8 cellular contexts compared by ENCODE assay signal in the genomic region with DNA sequence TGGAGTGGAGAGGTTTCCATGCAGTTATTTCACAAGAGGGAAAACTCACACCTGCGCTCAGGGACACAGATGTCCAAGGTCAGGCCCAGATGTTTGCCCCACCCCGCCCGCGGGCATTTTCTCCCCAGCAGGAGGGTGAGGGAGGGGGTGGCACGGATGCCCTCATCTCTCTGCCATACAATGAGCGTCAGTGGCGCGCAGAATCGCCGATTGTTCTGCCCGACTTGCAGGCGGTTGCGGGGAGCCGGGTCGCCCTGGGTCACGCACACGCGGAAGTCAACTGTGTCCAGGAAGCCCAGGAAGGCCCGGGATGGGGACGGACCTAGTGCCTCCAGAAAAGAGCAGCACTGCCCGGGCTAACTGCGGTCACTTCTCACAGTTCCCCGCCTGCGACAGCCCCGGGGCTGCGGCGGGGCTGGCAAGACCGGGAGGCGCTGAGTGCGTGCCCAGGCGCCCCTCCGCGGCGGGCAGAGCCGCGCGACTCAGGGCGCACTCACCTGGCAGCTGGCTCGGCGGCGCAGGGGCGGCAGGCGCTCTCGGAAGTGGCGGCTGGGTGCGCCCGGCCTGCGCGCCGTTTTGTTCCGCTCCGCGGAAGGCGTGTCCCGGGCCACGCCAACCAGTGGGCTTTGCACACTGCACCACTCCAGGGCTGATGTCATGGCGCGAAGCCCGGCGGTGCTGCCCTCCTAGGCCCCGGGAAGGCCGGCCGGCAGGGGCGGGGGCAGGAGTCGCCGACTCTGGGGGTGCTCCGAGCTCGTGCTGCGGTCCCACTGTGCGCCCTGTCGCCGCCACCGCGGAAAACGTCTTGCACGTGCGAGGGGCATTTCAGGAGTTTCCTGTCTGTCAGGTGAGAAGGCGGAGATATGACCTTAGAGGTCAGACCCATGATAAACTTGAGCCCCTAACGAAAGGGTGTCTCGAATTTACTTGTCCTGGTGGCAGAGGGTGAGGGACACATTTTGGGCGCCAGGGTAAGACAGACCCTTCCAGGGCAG.
DNase-seq lines count a peak whose midpoint lies in the region; ATAC-seq lines count a peak whose summit lies in the region.

A gene (minus strand): TSS at position 551 of the 995 bp plus-strand sequence. CDS start 10,820 bp downstream, outside the sequence.

- ATAC-seq in HG03045 (IDR thresholded peaks at IDR 0.05; ENCODE audit: unreplicated experiment), result peak; percentile 93

- DNase-seq in NCI-H1436 (lab: John Stamatoyannopoulos, UW), result peak; percentile 86
- no peak for DNase-seq in NCI-H1436 treated with DMSO at 0.1 percent for 48 hours (lab: John Stamatoyannopoulos, UW)
- peak; percentile 77 for DNase-seq in NCI-H2171 treated with DMSO at 0.1 percent for 48 hours (lab: John Stamatoyannopoulos, UW)
- peak; percentile 74 for DNase-seq in activated CD4-positive, alpha-beta T cell treated with anti-CD3 and anti-CD28 coated beads for 1 hour
- DNase-seq in left kidney (ENCODE audit: low read depth, low spot score), result peak; percentile 92
- DNase-seq in stimulated activated CD4-positive, alpha-beta T cell treated with anti-CD3 and anti-CD28 coated beads, Interleukin-2, amount 100 ng/mL, for 24 hours, result peak; percentile 83 to 86

- peak within 1 kb of the TSS; percentile 95 for H3K27ac ChIP-seq in cingulate gyrus (ENCODE audit: low read depth, low read length)
